In genomic region chr22:21779444-21779843, GRCh38 we compare ENCODE assay signal across 1 cellular context.
TF ChIP-seq lines count a peak whose summit lies in the region.

No MANE protein-coding gene starts in this region.

TF ChIP-seq in GM23338, 12 proteins besides CTCF, POLR2A, EP300 and RAD21 (continued from another document):
- TF ChIP-seq ZNF462 (CRISPR knock-in tag; IDR thresholded peaks at IDR 0.05) = no peak
- TF ChIP-seq STAT1 (IDR thresholded peaks at IDR 0.05; ENCODE audit: unreplicated experiment) = no peak
- TF ChIP-seq ZNF114 (CRISPR knock-in tag; IDR thresholded peaks at IDR 0.05) = no peak
- no peak for TF ChIP-seq NANOG (IDR thresholded peaks at IDR 0.05; ENCODE audit: borderline replicate concordance)
